Comparison of ENCODE assay signal across 9 cellular contexts in genomic region chr12:55926738-55927587, GRCh38. TPM values are rescaled to one million over a fixed set of nuclear protein-coding genes. Genes with fewer than 3 reads are reported as not detected.
DNase-seq lines count a peak whose midpoint lies in the region; ATAC-seq and TF ChIP-seq lines count a peak whose summit lies in the region.
"Had no signal": no experiment of that assay in that cellular context is flagged by ENCODE, and none has a peak within 500 bp of the region (broad histone marks: within the 10 kb centered on the region; RNA-seq: fewer than 3 reads in every experiment).

No MANE protein-coding gene starts in this region.

- ATAC-seq in GM18909 (IDR thresholded peaks at IDR 0.05; ENCODE audit: poor library complexity, unreplicated experiment) (peak; percentile 45), HG03175 (IDR thresholded peaks at IDR 0.05; ENCODE audit: unreplicated experiment) (peak; percentile 49), activated B cell treated with CpG ODN at 0.5 μM for 24 hours (ENCODE audit: low read depth) (peak; percentile 48)

- peaks cover 67% of the 10 kb centered on the region for H3K4me1 Mint-ChIP-seq in activated B cell treated with CpG ODN at 0.5 μM for 24 hours

- peak overlapping the region; percentile 98 for H3K27ac Mint-ChIP-seq in activated B cell treated with CpG ODN at 0.5 μM for 24 hours

- peak overlapping the region; percentile 98 for H3K4me3 Mint-ChIP-seq in activated B cell treated with CpG ODN at 0.5 μM for 24 hours

- intact Hi-C loops in activated B cell treated with CpG ODN at 0.5 μM for 24 hours (cut with micrococcal nuclease) = loop anchor here (1.0 to 5.0 kb wide), 10 partner anchors 13 to 541 kb away; partner anchors contain the start of genes DNAJC14, NABP2, PA2G4 and RNF41

- peak overlapping the region; percentile 93 for H3K27ac ChIP-seq in caudate nucleus (ENCODE audit: low read depth, low read length)

- POLR2A ChIA-PET in activated B cell treated with CpG ODN at 0.5 μM for 24 hours (lab: Charles Lee) = interaction anchor here (0.5 to 6.8 kb wide), 20 partner anchors 9 to 779 kb away, joined by 3 to 70 read pairs (median 4); partner anchors contain the start of genes BLOC1S1, CNPY2, DNAJC14 and ORMDL2

- DNase-seq in AG08396 (ENCODE audit: low spot score) = peak; percentile 94
- DNase-seq in NCI-H226 = peak; percentile 94
- DNase-seq in activated B cell treated with CpG ODN at 0.5 μM for 24 hours = peak; percentile 84
- peak in 60 of 61 donors; percentile 22 to 92 (median 85) for DNase-seq in caudate nucleus (lab: John Stamatoyannopoulos, UW)
- peak; percentile 98 for DNase-seq in islet precursor cell
- peak; percentile 84 for DNase-seq in stimulated activated CD4-positive, alpha-beta T cell treated with anti-CD3 and anti-CD28 coated beads, Interleukin-12 subunit alpha, Interleukin-12 subunit beta, amount 100 ng/mL, for 4 hours

- no peaks in the 10 kb centered on the region for H3K27me3 Mint-ChIP-seq in activated B cell treated with CpG ODN at 0.5 μM for 24 hours

- no peaks in the 10 kb centered on the region for H3K9me3 Mint-ChIP-seq in activated B cell treated with CpG ODN at 0.5 μM for 24 hours

- TF ChIP-seq CTCF in activated B cell treated with CpG ODN at 0.5 μM for 24 hours (IDR thresholded peaks at IDR 0.05) = peak; percentile 50

- CTCF ChIA-PET in activated B cell treated with CpG ODN at 0.5 μM for 24 hours (lab: Charles Lee) = interaction anchor here (0.8 to 3.4 kb wide), 14 partner anchors 10 to 188 kb away, joined by 3 to 43 read pairs (median 5); partner anchors contain the start of genes DNAJC14, ORMDL2, PA2G4 and RAB5B

- H3K36me3 Mint-ChIP-seq in activated B cell treated with CpG ODN at 0.5 μM for 24 hours (ENCODE audit: low read depth) = peaks cover 40% of the 10 kb centered on the region

RNA-seq across cellular contexts. Expression of gene PYM1, which starts 0.7 kb away (rescaled TPM):
- total RNA-seq in activated B cell treated with CpG ODN at 0.5 μM for 24 hours = 39.6 and 41.7 TPM in 2 replicates

RNA-seq across cellular contexts. Expression of gene DGKA, which starts 4.0 kb away (rescaled TPM):
- total RNA-seq in activated B cell treated with CpG ODN at 0.5 μM for 24 hours = 86.8 and 95.9 TPM in 2 replicates

RNA-seq across cellular contexts. Expression of gene PMEL, which starts 38.9 kb away (rescaled TPM):
- 0.27 TPM in 1 of 2 replicates, not detected in the other for total RNA-seq in activated B cell treated with CpG ODN at 0.5 μM for 24 hours
- total RNA-seq: T-helper 1 cell treated with Interleukin-12 subunit alpha and Interleukin-12 subunit beta and Interleukin-4 antibody, amounts not matched to agents 30 ng/mL and 1 ng/mL, for 36 hours had no signal

RNA-seq across cellular contexts. Expression of gene CDK2, which starts 39.7 kb away (rescaled TPM):
- total RNA-seq in activated B cell treated with CpG ODN at 0.5 μM for 24 hours = 25.7 and 29.0 TPM in 2 replicates

RNA-seq across cellular contexts. Expression of gene RAB5B, which starts 46.9 kb away (rescaled TPM):
- 82.1 and 83.8 TPM in 2 replicates for total RNA-seq in activated B cell treated with CpG ODN at 0.5 μM for 24 hours

Comparison
In these comparisons a context has a peak if more than half of its experiments do, and no peak if none do; other contexts are left out.
1. Peak in every context shown above with its lines: DNase-seq, ATAC-seq and H3K27ac ChIP-seq.